9 cellular contexts compared by ENCODE assay signal in the genomic region with DNA sequence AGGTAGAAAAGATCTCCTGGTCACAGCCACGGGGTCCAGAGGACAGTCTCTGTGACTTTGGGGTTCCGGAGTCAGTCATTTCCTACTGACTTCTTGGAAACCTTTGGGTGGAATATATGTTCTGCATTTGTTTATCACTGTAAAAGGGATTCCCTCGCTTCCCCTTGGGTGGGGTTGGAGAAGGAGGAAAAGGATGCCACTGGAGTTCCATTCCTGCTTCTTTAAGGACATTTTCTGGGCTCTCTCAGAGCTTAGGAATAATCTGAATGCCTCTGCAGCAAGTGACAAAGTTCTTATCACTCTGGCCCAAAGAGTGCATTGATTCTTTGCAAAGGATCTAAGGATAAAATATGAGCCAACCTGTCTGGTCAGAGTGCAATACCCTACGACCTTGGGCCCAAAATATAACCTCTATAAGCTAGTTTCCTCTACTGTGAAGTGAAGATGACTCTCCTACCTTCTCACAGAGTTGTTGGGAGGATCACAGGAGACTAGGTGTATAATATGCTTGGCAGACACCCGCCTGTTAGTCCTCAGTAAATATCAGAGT. TPM values are rescaled to one million over a fixed set of nuclear protein-coding genes. Genes with fewer than 3 reads are reported as not detected.
DNase-seq lines count a peak whose midpoint lies in the region; ATAC-seq and TF ChIP-seq lines count a peak whose summit lies in the region.
"Had no signal": no experiment of that assay in that cellular context is flagged by ENCODE, and none has a peak within 500 bp of the region (broad histone marks: within the 10 kb centered on the region; RNA-seq: fewer than 3 reads in every experiment).

No MANE protein-coding gene starts in this region.

- no peak for DNase-seq in activated CD8-positive, alpha-beta memory T cell treated with anti-CD3 and anti-CD28 coated beads, Interleukin-2, amount 10 ng/mL, durations not matched to agents 7 days and 5 days
- no peak for DNase-seq in activated CD8-positive, alpha-beta memory T cell treated with anti-CD3 and anti-CD28 coated beads for 24 hours
- DNase-seq in activated naive CD8-positive, alpha-beta T cell treated with anti-CD3 and anti-CD28 coated beads for 36 hours, result no peak
- no peak for DNase-seq in mesothelial cell of epicardium (ENCODE audit: low spot score in 2 of 2, unreplicated experiment in 2 of 2)
- DNase-seq in thyroid gland, result no peak
- no peak for DNase-seq in tibial artery
- DNase-seq in SKM-1 (lab: John Stamatoyannopoulos, UW; ENCODE audit: unreplicated experiment), result no peak
- DNase-seq: erythroblast had no signal

- TF ChIP-seq CTCF in mesothelial cell of epicardium (IDR thresholded peaks at IDR 0.05; ENCODE audit: unreplicated experiment) (no peak), thyroid gland (IDR thresholded peaks at IDR 0.05) (no peak), tibial artery (IDR thresholded peaks at IDR 0.05) (no peak)

- peak; percentile 8 for ATAC-seq in activated CD8-positive, alpha-beta memory T cell treated with anti-CD3 and anti-CD28 coated beads, Interleukin-2, amount 10 ng/mL, durations not matched to agents 7 days and 5 days
- ATAC-seq in GM19463 (IDR thresholded peaks at IDR 0.05; ENCODE audit: unreplicated experiment), result no peak

- H3K9me3 Mint-ChIP-seq in activated CD8-positive, alpha-beta memory T cell treated with anti-CD3 and anti-CD28 coated beads, Interleukin-2, amount 10 ng/mL, durations not matched to agents 7 days and 5 days (ENCODE audit: low read depth), result no peaks in the 10 kb centered on the region
- H3K9me3 Mint-ChIP-seq in activated naive CD8-positive, alpha-beta T cell treated with anti-CD3 and anti-CD28 coated beads for 36 hours, result no peaks in the 10 kb centered on the region
- no peaks in the 10 kb centered on the region for H3K9me3 Mint-ChIP-seq in mesothelial cell of epicardium

- no peaks in the 10 kb centered on the region for H3K9me3 ChIP-seq in thyroid gland
- H3K9me3 ChIP-seq in tibial artery, result no peaks in the 10 kb centered on the region

- peak overlapping the region; percentile 62 to 78 (median 65) for H3K27ac ChIP-seq in thyroid gland
- H3K27ac ChIP-seq in tibial artery, result peak overlapping the region in 1 of 2 donors; percentile 14

- WGBS in thyroid gland, 2 donors, result 79 to 92% methylated on average over 5 of the region's 5 CpGs

- TF ChIP-seq POLR2A in thyroid gland (IDR thresholded peaks at IDR 0.05), result no peak

- H3K4me3 ChIP-seq in thyroid gland (replicated peaks in 1 of 3) (no peak overlapping the region), tibial artery (no peak overlapping the region)

- H3K27me3 ChIP-seq in thyroid gland, result no peaks in the 10 kb centered on the region
- no peaks in the 10 kb centered on the region for H3K27me3 ChIP-seq in tibial artery

- H3K4me1 Mint-ChIP-seq in activated CD8-positive, alpha-beta memory T cell treated with anti-CD3 and anti-CD28 coated beads, Interleukin-2, amount 10 ng/mL, durations not matched to agents 7 days and 5 days, result peaks cover 97% of the 10 kb centered on the region
- H3K4me1 Mint-ChIP-seq in activated naive CD8-positive, alpha-beta T cell treated with anti-CD3 and anti-CD28 coated beads for 36 hours, result peaks cover 93% of the 10 kb centered on the region
- peaks cover 55% of the 10 kb centered on the region for H3K4me1 Mint-ChIP-seq in mesothelial cell of epicardium

- H3K27me3 Mint-ChIP-seq in activated CD8-positive, alpha-beta memory T cell treated with anti-CD3 and anti-CD28 coated beads, Interleukin-2, amount 10 ng/mL, durations not matched to agents 7 days and 5 days, result no peaks in the 10 kb centered on the region
- no peaks in the 10 kb centered on the region for H3K27me3 Mint-ChIP-seq in activated naive CD8-positive, alpha-beta T cell treated with anti-CD3 and anti-CD28 coated beads for 36 hours
- H3K27me3 Mint-ChIP-seq in mesothelial cell of epicardium (ENCODE audit: low read depth), result no peaks in the 10 kb centered on the region

- peaks cover 42 to 44% of the 10 kb centered on the region in 2 donors for H3K4me1 ChIP-seq in thyroid gland
- H3K4me1 ChIP-seq in tibial artery, result peaks cover 5 to 43% (median 24%) of the 10 kb centered on the region in 4 donors

- H3K27ac Mint-ChIP-seq in activated CD8-positive, alpha-beta memory T cell treated with anti-CD3 and anti-CD28 coated beads, Interleukin-2, amount 10 ng/mL, durations not matched to agents 7 days and 5 days, result peak overlapping the region; percentile 92
- H3K27ac Mint-ChIP-seq in activated naive CD8-positive, alpha-beta T cell treated with anti-CD3 and anti-CD28 coated beads for 36 hours, result peak overlapping the region; percentile 96
- peak overlapping the region; percentile 93 for H3K27ac Mint-ChIP-seq in mesothelial cell of epicardium

- peaks cover 47% of the 10 kb centered on the region for H3K36me3 Mint-ChIP-seq in activated CD8-positive, alpha-beta memory T cell treated with anti-CD3 and anti-CD28 coated beads, Interleukin-2, amount 10 ng/mL, durations not matched to agents 7 days and 5 days
- H3K36me3 Mint-ChIP-seq in activated naive CD8-positive, alpha-beta T cell treated with anti-CD3 and anti-CD28 coated beads for 36 hours, result peaks cover 74% of the 10 kb centered on the region
- H3K36me3 Mint-ChIP-seq in mesothelial cell of epicardium, result no peaks in the 10 kb centered on the region

- peak overlapping the region; percentile 58 for H3K4me3 Mint-ChIP-seq in activated CD8-positive, alpha-beta memory T cell treated with anti-CD3 and anti-CD28 coated beads, Interleukin-2, amount 10 ng/mL, durations not matched to agents 7 days and 5 days
- peak overlapping the region; percentile 78 for H3K4me3 Mint-ChIP-seq in activated naive CD8-positive, alpha-beta T cell treated with anti-CD3 and anti-CD28 coated beads for 36 hours
- H3K4me3 Mint-ChIP-seq in mesothelial cell of epicardium, result no peak overlapping the region

- CTCF ChIA-PET in activated CD8-positive, alpha-beta memory T cell treated with anti-CD3 and anti-CD28 coated beads, Interleukin-2, amount 10 ng/mL, durations not matched to agents 7 days and 5 days (lab: Charles Lee), result interaction anchor here (0.7 to 8.3 kb wide), 9 partner anchors 13 to 204 kb away, joined by 3 to 147 read pairs (median 4); partner anchors contain the start of gene ARHGEF3

- intact Hi-C loops in thyroid gland (cut with DNase I), result no loop called here
- intact Hi-C loops in tibial artery (cut with DNase I; ENCODE audit: low total_unique reads), result no loop called here

- no peaks in the 10 kb centered on the region for H3K36me3 ChIP-seq in thyroid gland
- H3K36me3 ChIP-seq in tibial artery, result no peaks in the 10 kb centered on the region

RNA-seq across cellular contexts. Expression of gene ARHGEF3, which starts 17.2 kb away (rescaled TPM):
- 10 to 100 TPM; 94.0 to 96.4 TPM for total RNA-seq in activated CD8-positive, alpha-beta memory T cell treated with anti-CD3 and anti-CD28 coated beads, Interleukin-2, amount 10 ng/mL, durations not matched to agents 7 days and 5 days
- total RNA-seq in activated naive CD8-positive, alpha-beta T cell treated with anti-CD3 and anti-CD28 coated beads for 36 hours, result 10 to 100 TPM; 81.2 to 88.2 TPM
- total RNA-seq in mesothelial cell of epicardium (28.7 to 31.7 TPM (median 29.0 TPM) in 3 replicates), thyroid gland (10 to 100 TPM; 15.7 to 20.8 (median 18.8) TPM)
